Comparison of ENCODE assay signal across 26 cellular contexts in the genomic region with DNA sequence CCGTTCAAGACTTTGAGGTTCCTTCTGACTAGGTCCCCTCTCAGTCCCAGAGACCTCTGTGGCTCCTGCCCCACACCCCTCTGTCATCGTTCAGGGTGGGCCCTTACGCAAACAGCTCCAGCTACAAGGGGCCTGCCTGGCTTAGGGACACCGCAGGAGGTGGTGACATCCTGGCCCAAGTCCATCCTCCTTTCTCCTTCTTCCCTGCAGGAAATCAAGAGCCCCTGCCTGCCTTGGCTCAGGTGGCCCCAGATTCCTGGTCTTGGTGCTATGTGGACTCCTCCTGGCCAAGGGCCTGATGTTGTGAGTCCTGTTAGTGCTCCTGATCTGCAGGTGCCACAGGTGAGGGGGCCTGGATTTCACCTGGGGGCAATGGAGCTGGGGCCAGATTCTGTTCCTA. TPM values are rescaled to one million over a fixed set of nuclear protein-coding genes. Genes with fewer than 3 reads are reported as not detected.
"Had no signal": no experiment of that assay in that cellular context is flagged by ENCODE, and none has a peak within 500 bp of the region (broad histone marks: within the 10 kb centered on the region; RNA-seq: fewer than 3 reads in every experiment).

No MANE protein-coding gene starts in this region.

- H3K4me1 ChIP-seq: gastrocnemius medialis, prostate gland, right atrium auricular region, testis, tibial artery had no signal

- H3K27ac Mint-ChIP-seq: memory B cell, type B pancreatic cell had no signal

- H3K4me3 ChIP-seq: gastrocnemius medialis, lung, prostate gland, right atrium auricular region, smooth muscle cell, testis, tibial artery had no signal

- ATAC-seq: gastrocnemius medialis, left lobe of liver, natural killer cell, sciatic nerve had no signal

- H3K9me3 Mint-ChIP-seq: memory B cell, natural killer cell, type B pancreatic cell had no signal

- H3K27ac ChIP-seq: gastrocnemius medialis, prostate gland, right atrium auricular region, testis, tibial artery had no signal

- H3K36me3 Mint-ChIP-seq: memory B cell, natural killer cell, type B pancreatic cell had no signal

- H3K36me3 ChIP-seq: gastrocnemius medialis, prostate gland, right atrium auricular region, tibial artery had no signal

- H3K4me3 Mint-ChIP-seq: memory B cell, natural killer cell, type B pancreatic cell had no signal

- H3K9me3 ChIP-seq: gastrocnemius medialis, prostate gland, right atrium auricular region, testis, tibial artery had no signal

- H3K27me3 ChIP-seq: right atrium auricular region, testis had no signal

- DNase-seq: cortex of kidney; foreskin fibroblast; gastrocnemius medialis; kidney; natural killer cell; stimulated activated CD4-positive, alpha-beta T cell treated with anti-CD3 and anti-CD28 coated beads, Interleukin-12 subunit alpha, Interleukin-12 subunit beta, amount 100 ng/mL, for 4 hours; stimulated activated CD4-positive, alpha-beta T cell treated with anti-CD3 and anti-CD28 coated beads, Interleukin-1b, Interleukin-23, amount 100 ng/mL, for 48 hours; stimulated activated CD4-positive, alpha-beta T cell treated with anti-CD3 and anti-CD28 coated beads, Interleukin-4, amount 100 ng/mL, for 1 hour; stimulated activated CD8-positive, alpha-beta memory T cell treated with anti-CD3 and anti-CD28 coated beads, Interleukin-4, amount 100 ng/mL, for 48 hours; stimulated activated naive CD8-positive, alpha-beta T cell treated with anti-CD3 and anti-CD28 coated beads, Interleukin-15, Interleukin-2, amounts not matched to agents 100 U/mL and 50 U/mL, for 24 hours; substantia nigra; testis; tibial artery had no signal

RNA-seq across cellular contexts. Expression of gene TREML4, which starts 8.1 kb away (rescaled TPM):
- total RNA-seq: dermis microvascular lymphatic vessel endothelial cell, gastrocnemius medialis, glomerular endothelial cell, kidney, left lobe of liver, mononuclear cell, osteoblast, prostate gland, right atrium auricular region, sciatic nerve, smooth muscle cell, testis, urinary bladder had no signal

RNA-seq across cellular contexts. Expression of gene TREML2, which starts 35.3 kb away (rescaled TPM):
- total RNA-seq: dermis microvascular lymphatic vessel endothelial cell, glomerular endothelial cell, osteoblast, smooth muscle cell had no signal

RNA-seq across cellular contexts. Expression of gene TREM1, which starts 50.2 kb away (rescaled TPM):
- total RNA-seq: dermis microvascular lymphatic vessel endothelial cell, glomerular endothelial cell, prostate gland had no signal
